Comparison of ENCODE assay signal across 20 cellular contexts in genomic region chr2:19131871-19132270, GRCh38.
DNase-seq lines count a peak whose midpoint lies in the region; ATAC-seq, FAIRE-seq and TF ChIP-seq lines count a peak whose summit lies in the region.
"Had no signal": no experiment of that assay in that cellular context is flagged by ENCODE, and none has a peak within 500 bp of the region (broad histone marks: within the 10 kb centered on the region; RNA-seq: fewer than 3 reads in every experiment).

No MANE protein-coding gene starts in this region.

- H3K36me3 ChIP-seq in SJSA1 (no peaks in the 10 kb centered on the region), HepG2 (replicated peaks in 1 of 2; ENCODE audit: control insufficient read depth in 1 of 2, insufficient read depth in 2 of 2, low read length in 2 of 2) (no peaks in the 10 kb centered on the region), kidney (ENCODE audit: control insufficient read depth in 1 of 2, insufficient read depth in 2 of 2, low read length in 2 of 2) (no peaks in the 10 kb centered on the region)

- H3K4me1 Mint-ChIP-seq in nephron, result peaks cover 30% of the 10 kb centered on the region
- H3K4me1 Mint-ChIP-seq: B cell had no signal

- no peak for TF ChIP-seq EP300 in HepG2 (IDR thresholded peaks at IDR 0.05; ENCODE audit: low read depth in 2 of 2, low read length in 2 of 2)
- no peak for TF ChIP-seq EP300 in HepG2 (CRISPR knock-in tag; IDR thresholded peaks at IDR 0.05; ENCODE audit: borderline replicate concordance)

- in situ Hi-C loops in HepG2 (cut with HindIII; ENCODE audit: extremely low pct_ligation_motif_present, low pct_unique_long_range_greater_than_20kb), result no loop called here

- H3K27ac Mint-ChIP-seq in nephron, result peak overlapping the region; percentile 31 to 95 (median 93)
- H3K27ac Mint-ChIP-seq: B cell; CD4-positive, alpha-beta T cell had no signal

- no peaks in the 10 kb centered on the region for H3K79me2 ChIP-seq in HepG2 (ENCODE audit: insufficient read depth, low read length)

- FAIRE-seq in HepG2 (lab: Jason Lieb, UNC), result no peak
- FAIRE-seq in kidney (lab: Jason Lieb, UNC), result no peak
- FAIRE-seq: A204.1, D721Med, GM19239 had no signal

- H3K4me2 ChIP-seq in HepG2 (ENCODE audit: low read depth, low read length), result no peak overlapping the region

- 27% methylated on average over 5 of the region's 5 CpGs for WGBS in HepG2 (ENCODE audit: low lambda C conversion rate)

- POLR2A ChIA-PET in HepG2 (lab: Yijun Ruan, JAX), result interaction anchor here (2.2 kb wide), 1 partner anchor 9 kb away, joined by 9 read pairs; no protein-coding TSS in a partner anchor

- H4K20me1 ChIP-seq in HepG2 (ENCODE audit: insufficient read depth, low read length), result no peaks in the 10 kb centered on the region

- no peak for TF ChIP-seq POLR2A in HepG2 (IDR thresholded peaks at IDR 0.05; ENCODE audit: insufficient read depth in 1 of 2, low read depth in 2 of 2, low read length in 2 of 2)

- H3K27ac ChIP-seq in SJSA1, result peak overlapping the region; percentile 85; the same call in 1 of the 2 replicates
- no peak overlapping the region for H3K27ac ChIP-seq in HepG2 (ENCODE audit: extremely low read length, insufficient read depth, low read length)
- H3K27ac ChIP-seq in kidney (ENCODE audit: low read depth in 2 of 2, low read length in 2 of 2), result no peak overlapping the region
- H3K27ac ChIP-seq: HL-60 had no signal

- H3K4me1 ChIP-seq in SJSA1 (replicated peaks) (peaks cover 28% of the 10 kb centered on the region), HepG2 (ENCODE audit: insufficient read depth, low read length) (peaks cover 10% of the 10 kb centered on the region; the same call in 1 of the 2 replicates), kidney (ENCODE audit: control insufficient read depth in 1 of 2, insufficient read depth in 1 of 2, low read depth in 1 of 2, low read length in 2 of 2) (no peaks in the 10 kb centered on the region)

- ATAC-seq in HG03378 (IDR thresholded peaks at IDR 0.05; ENCODE audit: unreplicated experiment) (no peak), HepG2 (no peak)

- no peak overlapping the region for H3K4me3 ChIP-seq in SJSA1
- H3K4me3 ChIP-seq in HepG2 (replicated peaks in 1 of 3; ENCODE audit: insufficient read depth in 1 of 3, low read depth in 2 of 3, low read length in 3 of 3), result no peak overlapping the region
- H3K4me3 ChIP-seq in kidney (ENCODE audit: low read length in 2 of 2), result no peak overlapping the region

- TF ChIP-seq CTCF in nephron (IDR thresholded peaks at IDR 0.05; ENCODE audit: unreplicated experiment in 3 of 3) (no peak), HepG2 (CRISPR knock-in tag; IDR thresholded peaks at IDR 0.05) (no peak), kidney (IDR thresholded peaks at IDR 0.05; ENCODE audit: borderline replicate concordance, extremely low read depth, insufficient read depth) (no peak)

- no peak overlapping the region for H3K9ac ChIP-seq in HepG2 (ENCODE audit: insufficient read depth, low read depth, low read length)
- H3K9ac ChIP-seq in kidney (ENCODE audit: low read length in 2 of 2), result no peak overlapping the region

- H2AFZ ChIP-seq in HepG2 (ENCODE audit: low read length), result no peak overlapping the region

- CTCF ChIA-PET in HepG2 (lab: Yijun Ruan, JAX; ENCODE audit: low intra/inter-chr PET ratio, low total read pairs), result no interaction called here

- H3K9me3 ChIP-seq in SJSA1 (replicated peaks), result no peaks in the 10 kb centered on the region
- no peaks in the 10 kb centered on the region for H3K9me3 ChIP-seq in HepG2 (ENCODE audit: low read length)
- no peaks in the 10 kb centered on the region for H3K9me3 ChIP-seq in kidney (ENCODE audit: control insufficient read depth in 1 of 2, low read length in 2 of 2)

- H3K27me3 Mint-ChIP-seq in nephron (ENCODE audit: low read depth), result peaks cover 4% of the 10 kb centered on the region
- H3K27me3 Mint-ChIP-seq: B cell; CD4-positive, alpha-beta T cell had no signal

- no TSS peak for BruUV-seq in HepG2 (replicated peaks; lab: Mats Ljungman, UMichigan)

- no peaks in the 10 kb centered on the region for H3K9me3 Mint-ChIP-seq in nephron
- H3K9me3 Mint-ChIP-seq: CD4-positive, alpha-beta T cell; HFFc6 had no signal

- no peak for TF ChIP-seq RAD21 in HepG2 (CRISPR knock-in tag; IDR thresholded peaks at IDR 0.05)

- H3K27me3 ChIP-seq in SJSA1 (replicated peaks) (no peaks in the 10 kb centered on the region), HepG2 (ENCODE audit: control insufficient read depth in 1 of 2, insufficient read depth in 2 of 2, low read length in 2 of 2) (no peaks in the 10 kb centered on the region)

- DNase-seq in COLO829 (ENCODE audit: low spot score), result peak; percentile 55
- DNase-seq in H4 (ENCODE audit: low spot score), result peak; percentile 48
- no peak for DNase-seq in SJSA1 (ENCODE audit: low read depth in 1 of 2, low spot score in 2 of 2)
- no peak for DNase-seq in HepG2 (ENCODE audit: low spot score)
- DNase-seq in kidney, result no peak
- DNase-seq: C1 segment of cervical spinal cord; CD4-positive, alpha-beta T cell; DMS153; DMS79 treated with DMSO at 0.1 percent for 48 hours; GDM1; GOT3; HCEC 1CT; HFFc6 had no signal

- intact Hi-C loops in HepG2 (cut with micrococcal nuclease; ENCODE audit: unreplicated experiment) (no loop called here), kidney (cut with DNase I) (no loop called here)

- H3K4me3 Mint-ChIP-seq in nephron, result no peak overlapping the region
- H3K4me3 Mint-ChIP-seq: B cell; CD4-positive, alpha-beta T cell; HFFc6 had no signal

- H3K36me3 Mint-ChIP-seq in nephron (ENCODE audit: low read depth), result no peaks in the 10 kb centered on the region

TF ChIP-seq in HepG2, 621 proteins besides CTCF, POLR2A, EP300 and RAD21:
- TF ChIP-seq ZBTB49 (CRISPR knock-in tag; IDR thresholded peaks at IDR 0.05; ENCODE audit: borderline replicate concordance), result no peak
- TF ChIP-seq ZNF720 (CRISPR knock-in tag; IDR thresholded peaks at IDR 0.05), result no peak
- no peak for TF ChIP-seq CSRNP2 (CRISPR knock-in tag; conservative IDR thresholded peaks at IDR 0.05; ENCODE audit: low read depth)
- TF ChIP-seq NR2C2 (CRISPR knock-in tag; IDR thresholded peaks at IDR 0.05; ENCODE audit: borderline replicate concordance), result no peak
- TF ChIP-seq SRF (IDR thresholded peaks at IDR 0.05; ENCODE audit: low read depth, low read length), result no peak
- TF ChIP-seq CREM (IDR thresholded peaks at IDR 0.05), result no peak
- no peak for TF ChIP-seq CREM (CRISPR knock-in tag; IDR thresholded peaks at IDR 0.05)
- no peak for TF ChIP-seq ZUFSP (CRISPR knock-in tag; IDR thresholded peaks at IDR 0.05; ENCODE audit: borderline replicate concordance)
- no peak for TF ChIP-seq PITX1 (CRISPR knock-in tag; IDR thresholded peaks at IDR 0.05)
- TF ChIP-seq HDAC6 (IDR thresholded peaks at IDR 0.05; ENCODE audit: low read depth, low read length), result no peak
- TF ChIP-seq ZKSCAN5 (CRISPR knock-in tag; IDR thresholded peaks at IDR 0.05), result no peak
- no peak for TF ChIP-seq ZEB1 (IDR thresholded peaks at IDR 0.05; ENCODE audit: insufficient replicate concordance, low read depth)
- TF ChIP-seq AGO1 (IDR thresholded peaks at IDR 0.05; ENCODE audit: low read depth, low read length, poor library complexity, severe bottlenecking), result no peak
- TF ChIP-seq ZFY (CRISPR knock-in tag; IDR thresholded peaks at IDR 0.05), result no peak
- no peak for TF ChIP-seq PAF1 (CRISPR knock-in tag; IDR thresholded peaks at IDR 0.05)

Comparison
In these comparisons a context has a peak if more than half of its experiments do, and no peak if none do; other contexts are left out.
1. DNase-seq: peak in COLO829 (single experiment) and H4 (single experiment); none in SJSA1 (0 of 2), HepG2 (single experiment) and kidney (single experiment).